ENCODE assay signal across 8 cellular contexts in the genomic region with DNA sequence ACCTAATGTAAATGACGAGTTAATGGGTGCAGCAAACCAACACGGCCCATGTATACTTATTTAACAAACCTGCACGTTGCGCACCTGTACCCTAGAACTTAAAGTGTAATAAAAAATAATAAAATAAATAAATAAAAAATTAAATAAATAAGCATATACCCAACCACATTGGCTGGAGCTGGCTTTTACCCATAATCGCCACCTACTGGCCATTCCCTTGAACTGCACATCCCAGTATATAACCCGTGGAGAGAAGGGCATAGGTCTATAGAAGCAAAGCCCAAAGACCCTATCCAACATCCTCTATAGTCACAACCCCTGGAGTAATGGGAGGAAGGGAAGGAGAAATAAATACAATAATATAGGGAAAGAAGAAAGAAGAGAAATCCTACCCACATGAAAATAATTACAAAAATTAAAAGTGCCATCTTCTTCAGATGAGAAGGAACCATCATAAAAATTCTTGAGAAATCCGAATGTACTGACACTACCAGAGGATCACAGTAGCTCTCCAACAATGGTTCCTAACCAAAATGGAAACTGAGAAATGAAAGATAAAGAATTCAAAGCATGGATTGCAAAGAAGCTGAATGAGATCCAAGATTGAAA.
DNase-seq lines count a peak whose midpoint lies in the region; ATAC-seq, FAIRE-seq and TF ChIP-seq lines count a peak whose summit lies in the region.

No MANE protein-coding gene starts in this region.

- H3K79me2 ChIP-seq in H1 (ENCODE audit: control insufficient read depth in 1 of 2, insufficient read depth in 2 of 2, low read length in 2 of 2), result no peaks in the 10 kb centered on the region

- H3K4me3 ChIP-seq in H1 (ENCODE audit: extremely low read depth in 1 of 4, insufficient read depth in 2 of 4, low read depth in 3 of 4, low read length in 4 of 4), result no peak overlapping the region

- WGBS in H1 (ENCODE audit: extremely low coverage in 1 of 2, insufficient coverage in 1 of 2, insufficient read length in 1 of 2, insufficient replicate concordance in 2 of 2, low coverage in 1 of 2, low lambda C conversion rate in 2 of 2, missing lambda C conversion rate in 1 of 2), 2 experiments, result 71% methylated on average over 7 of the region's 7 CpGs; no CpG with 5 or more reads in 1 of the 2 experiments

- POLR2A ChIA-PET in H1 (lab: Charles Lee; ENCODE audit: partially characterized antibody), result no interaction called here

- no peaks in the 10 kb centered on the region for H3K27me3 ChIP-seq in H1 (replicated peaks in 1 of 4; ENCODE audit: control insufficient read depth in 3 of 4, extremely low read depth in 1 of 4, insufficient read depth in 3 of 4, low read length in 3 of 4)

- no peak overlapping the region for H4K5ac ChIP-seq in H1 (ENCODE audit: insufficient read length, low read depth, low read length)

- no peak overlapping the region for H3K4me3 Mint-ChIP-seq in osteocyte (ENCODE audit: unreplicated experiment)

- no peak overlapping the region for H2BK120ac ChIP-seq in H1 (replicated peaks; ENCODE audit: low read depth, low read length)

- peaks cover 55% of the 10 kb centered on the region for H3K36me3 Mint-ChIP-seq in osteocyte (ENCODE audit: unreplicated experiment)

- no peak overlapping the region for H3K23ac ChIP-seq in H1 (ENCODE audit: insufficient read length)

- TF ChIP-seq POLR2A in H1 (IDR thresholded peaks at IDR 0.05; ENCODE audit: control extremely low read depth in 1 of 2, low read depth in 2 of 2, low read length in 2 of 2), result no peak

- H3K4me2 ChIP-seq in H1 (ENCODE audit: insufficient read depth in 1 of 2, low read depth in 2 of 2, low read length in 2 of 2), result no peak overlapping the region

- peak; percentile 42 for FAIRE-seq in GM19239 (lab: Jason Lieb, UNC)
- peak; percentile 48 for FAIRE-seq in H1 (lab: Jason Lieb, UNC)

- peaks cover 32% of the 10 kb centered on the region for H3K9me3 Mint-ChIP-seq in osteocyte (ENCODE audit: unreplicated experiment)

- no peak overlapping the region for H3K56ac ChIP-seq in H1 (replicated peaks; ENCODE audit: insufficient read length, low read depth, low read length)

- TF ChIP-seq EP300 in H1 (IDR thresholded peaks at IDR 0.05; ENCODE audit: borderline replicate concordance in 1 of 2, low read depth in 2 of 2, low read length in 2 of 2), result no peak

- H4K8ac ChIP-seq in H1 (ENCODE audit: extremely low read depth, insufficient read depth, low read length), result no peak overlapping the region

- no peak overlapping the region for H2AK5ac ChIP-seq in H1 (ENCODE audit: low read depth, low read length)

- H2AFZ ChIP-seq in H1 (ENCODE audit: low read length), result no peak overlapping the region

- H3K9ac ChIP-seq in H1 (replicated peaks in 1 of 4; ENCODE audit: extremely low read depth in 1 of 4, low read depth in 3 of 4, low read length in 3 of 4), result no peak overlapping the region

- H2BK5ac ChIP-seq in H1 (ENCODE audit: low read depth, low read length), result no peak overlapping the region

- no peaks in the 10 kb centered on the region for H3K4me1 Mint-ChIP-seq in osteocyte (ENCODE audit: unreplicated experiment)

- ATAC-seq in HG03196 (IDR thresholded peaks at IDR 0.05; ENCODE audit: unreplicated experiment), result peak; percentile 86

- H3K9me3 ChIP-seq in H1 (ENCODE audit: insufficient read depth in 2 of 2, low read depth in 1 of 2, low read length in 1 of 2), result no peaks in the 10 kb centered on the region

- no peak overlapping the region for H3K27ac Mint-ChIP-seq in osteocyte (ENCODE audit: unreplicated experiment)

- peak; percentile 45 for DNase-seq in NCI-H2196 (lab: John Stamatoyannopoulos, UW; ENCODE audit: unreplicated experiment)
- no peak for DNase-seq in NCI-H2196 treated with DMSO at 0.1 percent for 48 hours (lab: John Stamatoyannopoulos, UW; ENCODE audit: unreplicated experiment)
- DNase-seq in GM19239 (ENCODE audit: insufficient read length, low spot score), result peak; percentile 28
- peak; percentile 18 for DNase-seq in RKO (ENCODE audit: low spot score)
- DNase-seq in H1 (ENCODE audit: low read depth in 1 of 2, low spot score in 2 of 2), result peak in 1 of 2 experiments; percentile 64
- no peak for DNase-seq in osteocyte (ENCODE audit: extremely low spot score, unreplicated experiment)
- DNase-seq in cortex of kidney (lab: John Stamatoyannopoulos, UW), result no peak

- H3K4ac ChIP-seq in H1 (replicated peaks; ENCODE audit: insufficient read length, low read depth, low read length), result no peak overlapping the region

- H2BK12ac ChIP-seq in H1 (ENCODE audit: low read depth, low read length), result no peak overlapping the region

- CTCF ChIA-PET in H1 (lab: Charles Lee; ENCODE audit: partially characterized antibody), result interaction anchor here (0.6 to 2.8 kb wide), 23 partner anchors 8 to 1245 kb away, joined by 3 to 23 read pairs (median 4); no protein-coding TSS in a partner anchor

- TF ChIP-seq CTCF in H1 (IDR thresholded peaks at IDR 0.05; ENCODE audit: control extremely low read depth in 1 of 3, insufficient read depth in 1 of 3, low read depth in 1 of 3, low read length in 3 of 3) (peak; percentile 42 to 66 (median 60)), osteocyte (IDR thresholded peaks at IDR 0.05) (peak; percentile 50)

- H3K79me1 ChIP-seq in H1 (ENCODE audit: low read depth, low read length), result no peaks in the 10 kb centered on the region

- no peak overlapping the region for H2BK15ac ChIP-seq in H1 (ENCODE audit: low read length)

- no peak overlapping the region for H2BK20ac ChIP-seq in H1 (ENCODE audit: low read length)

- TF ChIP-seq RAD21 in H1 (IDR thresholded peaks at IDR 0.05 in 1 of 2, conservative IDR thresholded peaks at IDR 0.05 in 1 of 2; ENCODE audit: low read depth in 2 of 2, low read length in 2 of 2), result peak; percentile 47 to 64

- H3K36me3 ChIP-seq in H1 (ENCODE audit: control insufficient read depth in 2 of 4, insufficient read depth in 4 of 4, low read length in 3 of 4), result no peaks in the 10 kb centered on the region

- no peaks in the 10 kb centered on the region for H3K27me3 Mint-ChIP-seq in osteocyte (ENCODE audit: unreplicated experiment)

- no peak overlapping the region for H3K18ac ChIP-seq in H1 (ENCODE audit: extremely low read depth, low read length)

- no peaks in the 10 kb centered on the region for H3K4me1 ChIP-seq in H1 (replicated peaks in 1 of 4; ENCODE audit: control insufficient read depth in 3 of 4, insufficient read depth in 4 of 4, low read length in 3 of 4)

- no peaks in the 10 kb centered on the region for H4K20me1 ChIP-seq in H1 (replicated peaks in 1 of 2; ENCODE audit: control insufficient read depth in 1 of 2, insufficient read depth in 2 of 2, low read length in 2 of 2)

- H3K14ac ChIP-seq in H1 (ENCODE audit: insufficient read length), result no peak overlapping the region

- H3K27ac ChIP-seq in H1 (ENCODE audit: low read depth, low read length), result no peak overlapping the region

- no peak overlapping the region for H4K91ac ChIP-seq in H1 (replicated peaks; ENCODE audit: insufficient read length, low read length)

- no peaks in the 10 kb centered on the region for H3K23me2 ChIP-seq in H1 (ENCODE audit: low read depth, low read length)

TF ChIP-seq in H1, 55 proteins besides CTCF, POLR2A, EP300 and RAD21:
- TF ChIP-seq YY1 (IDR thresholded peaks at IDR 0.05; ENCODE audit: low read depth, low read length) (no peak), ZNF274 (IDR thresholded peaks at IDR 0.05; ENCODE audit: borderline replicate concordance, extremely low read depth, low read length) (no peak), CREB1 (IDR thresholded peaks at IDR 0.05) (no peak), HDAC6 (IDR thresholded peaks at IDR 0.05; ENCODE audit: low read depth, low read length) (no peak), JUND (IDR thresholded peaks at IDR 0.05; ENCODE audit: low read length) (no peak)
- TF ChIP-seq, protein P1, sequence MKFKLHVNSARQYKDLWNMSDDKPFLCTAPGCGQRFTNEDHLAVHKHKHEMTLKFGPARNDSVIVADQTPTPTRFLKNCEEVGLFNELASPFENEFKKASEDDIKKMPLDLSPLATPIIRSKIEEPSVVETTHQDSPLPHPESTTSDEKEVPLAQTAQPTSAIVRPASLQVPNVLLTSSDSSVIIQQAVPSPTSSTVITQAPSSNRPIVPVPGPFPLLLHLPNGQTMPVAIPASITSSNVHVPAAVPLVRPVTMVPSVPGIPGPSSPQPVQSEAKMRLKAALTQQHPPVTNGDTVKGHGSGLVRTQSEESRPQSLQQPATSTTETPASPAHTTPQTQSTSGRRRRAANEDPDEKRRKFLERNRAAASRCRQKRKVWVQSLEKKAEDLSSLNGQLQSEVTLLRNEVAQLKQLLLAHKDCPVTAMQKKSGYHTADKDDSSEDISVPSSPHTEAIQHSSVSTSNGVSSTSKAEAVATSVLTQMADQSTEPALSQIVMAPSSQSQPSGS (IDR thresholded peaks at IDR 0.05; ENCODE audit: low read length), result no peak

Comparison
In these comparisons a context has a peak if more than half of its experiments do, and no peak if none do; other contexts are left out.
1. DNase-seq: peak in NCI-H2196 (single experiment), GM19239 (single experiment) and RKO (single experiment); none in NCI-H2196 treated with DMSO at 0.1 percent for 48 hours (single experiment), osteocyte (single experiment) and cortex of kidney (single experiment).